ENCODE assay signal across 2 cellular contexts in genomic region chr17:83013779-83014117, GRCh38.
TF ChIP-seq lines count a peak whose summit lies in the region.

No MANE protein-coding gene starts in this region.

TF ChIP-seq in SK-N-SH, 30 proteins besides CTCF, POLR2A, EP300 and RAD21 (continued from another document):
- TF ChIP-seq ZBTB33 (IDR thresholded peaks at IDR 0.05; ENCODE audit: borderline replicate concordance, low read depth): no peak
- no peak for TF ChIP-seq RXRA (IDR thresholded peaks at IDR 0.05; ENCODE audit: borderline replicate concordance, low read depth)
- no peak for TF ChIP-seq NRF1 (IDR thresholded peaks at IDR 0.05; ENCODE audit: low read depth, low read length)
- TF ChIP-seq PBX3 (IDR thresholded peaks at IDR 0.05): no peak
- no peak for TF ChIP-seq RCOR1 (IDR thresholded peaks at IDR 0.05; ENCODE audit: low read length)
- no peak for TF ChIP-seq FOXJ3 (CRISPR knock-in tag; IDR thresholded peaks at IDR 0.05)
- no peak for TF ChIP-seq TCF12 (IDR thresholded peaks at IDR 0.05)
- TF ChIP-seq FOXM1 (IDR thresholded peaks at IDR 0.05; ENCODE audit: low read depth): no peak

TF ChIP-seq in SK-N-SH treated with all-trans-retinoic acid at 6 μM for 48 hours, 23 proteins besides CTCF, POLR2A, EP300 and RAD21 (continued from another document):
- no peak for TF ChIP-seq CREB5 (CRISPR knock-in tag; IDR thresholded peaks at IDR 0.05; ENCODE audit: low read depth)
- no peak for TF ChIP-seq ISL1 (CRISPR knock-in tag; IDR thresholded peaks at IDR 0.05)
- TF ChIP-seq TSHZ2 (CRISPR knock-in tag; IDR thresholded peaks at IDR 0.05): no peak
- TF ChIP-seq CSDC2 (CRISPR knock-in tag; IDR thresholded peaks at IDR 0.05): no peak
- no peak for TF ChIP-seq PPARA (CRISPR knock-in tag; IDR thresholded peaks at IDR 0.05; ENCODE audit: borderline replicate concordance)
- TF ChIP-seq GLIS3 (CRISPR knock-in tag; IDR thresholded peaks at IDR 0.05): no peak
- TF ChIP-seq SNAI2 (CRISPR knock-in tag; IDR thresholded peaks at IDR 0.05): no peak
- TF ChIP-seq ZNF70 (CRISPR knock-in tag; IDR thresholded peaks at IDR 0.05): no peak
